Comparison of ENCODE assay signal across 28 cellular contexts in the genomic region with DNA sequence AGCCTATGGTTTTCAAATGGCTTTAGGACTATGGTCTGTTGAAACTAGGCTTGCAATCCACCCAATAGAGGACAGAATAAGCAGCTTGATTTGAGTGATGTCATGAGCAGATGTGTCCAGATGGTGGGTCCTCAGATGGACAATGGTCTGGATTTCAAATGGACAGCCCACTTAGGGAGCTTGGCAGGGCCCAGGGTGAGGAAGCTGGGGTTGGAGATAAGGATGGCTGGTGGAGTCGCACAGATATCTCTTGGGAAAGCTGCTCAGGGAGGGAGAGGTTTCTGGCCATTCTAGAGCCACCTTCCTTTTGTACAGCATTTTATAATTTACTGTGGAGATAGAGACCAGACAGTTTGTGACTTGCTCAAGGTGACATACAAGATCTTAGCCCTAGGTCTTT. TPM values are rescaled to one million over a fixed set of nuclear protein-coding genes. Genes with fewer than 3 reads are reported as not detected.
A peak's percentile ranks its signal among the peaks of the same experiment; 100 is the strongest.
DNase-seq lines count a peak whose midpoint lies in the region; ATAC-seq and TF ChIP-seq lines count a peak whose summit lies in the region.
"Had no signal": no experiment of that assay in that cellular context is flagged by ENCODE, and none has a peak within 500 bp of the region (broad histone marks: within the 10 kb centered on the region; RNA-seq: fewer than 3 reads in every experiment).

No MANE protein-coding gene starts in this region.

- H3K18ac ChIP-seq in mesendoderm (ENCODE audit: low read length): peak overlapping the region; percentile 34

- no peak overlapping the region for H2BK15ac ChIP-seq in mesendoderm (replicated peaks; ENCODE audit: low read depth)

- H3K4me3 ChIP-seq in mesendoderm (ENCODE audit: low read length): no peak overlapping the region
- H3K4me3 ChIP-seq: A549; BLaER1 treated with 17β-estradiol and CSF1 and Interleukin-3, amounts not matched to agents 10 nM and 100 nM; GM23248 had no signal

- H3K9me3 Mint-ChIP-seq in WTC11: no peaks in the 10 kb centered on the region
- no peaks in the 10 kb centered on the region for H3K9me3 Mint-ChIP-seq in natural killer cell treated with Interleukin-12 subunit alpha and Interleukin-12 subunit beta and Interleukin-15 and Interleukin-18, amount 100 ng/mL, for 72 hours
- H3K9me3 Mint-ChIP-seq: CD4-positive, alpha-beta T cell; IgD-negative memory B cell had no signal

- no peak overlapping the region for H3K23ac ChIP-seq in mesendoderm (ENCODE audit: low read length)

- no CpG with 5 or more reads among the region's 1 CpG for WGBS in mesendoderm (ENCODE audit: extremely low coverage, insufficient coverage, low lambda C conversion rate)

- POLR2A ChIA-PET in WTC11 (lab: Charles Lee): no interaction called here

- DNase-seq in NCI-H69 (lab: John Stamatoyannopoulos, UW): peak; percentile 18
- no peak for DNase-seq in WTC11 (ENCODE audit: low spot score)
- DNase-seq in mesendoderm: no peak
- no peak for DNase-seq in natural killer cell treated with Interleukin-12 subunit alpha and Interleukin-12 subunit beta and Interleukin-15 and Interleukin-18, amount 100 ng/mL, for 72 hours (ENCODE audit: low spot score)
- no peak for DNase-seq in activated T-cell treated with anti-CD3 and anti-CD28 coated beads, Interleukin-2, amount 50 U/mL, for 48 hours
- DNase-seq in foreskin keratinocyte: no peak
- no peak for DNase-seq in middle frontal gyrus (ENCODE audit: extremely low spot score, low spot score)
- DNase-seq: AML-193; CD4-positive, alpha-beta T cell; COR-L47; DMS53; GM23248; HCEC 1CT; NCI-H1048; NCI-H1417; NCI-H1694; NCI-H2029 treated with DMSO at 0.1 percent for 48 hours; NCI-H2227 treated with DMSO at 0.1 percent for 48 hours; NCI-H526 treated with DMSO at 0.1 percent for 48 hours; SHP77 treated with DMSO at 0.1 percent for 48 hours; SK-N-SH had no signal

- H3K79me1 ChIP-seq in mesendoderm (ENCODE audit: low read length): peaks cover 4% of the 10 kb centered on the region

- H3K36me3 Mint-ChIP-seq in WTC11: no peaks in the 10 kb centered on the region
- H3K36me3 Mint-ChIP-seq in natural killer cell treated with Interleukin-12 subunit alpha and Interleukin-12 subunit beta and Interleukin-15 and Interleukin-18, amount 100 ng/mL, for 72 hours: no peaks in the 10 kb centered on the region
- H3K36me3 Mint-ChIP-seq: IgD-negative memory B cell had no signal

- peak overlapping the region; percentile 12 for H3K9ac ChIP-seq in mesendoderm (ENCODE audit: low read length)
- H3K9ac ChIP-seq: BLaER1 treated with 17β-estradiol and CSF1 and Interleukin-3, amounts not matched to agents 10 nM and 100 nM; GM23248; SK-N-SH had no signal

- H3K4me1 Mint-ChIP-seq in WTC11: peaks cover 71% of the 10 kb centered on the region
- H3K4me1 Mint-ChIP-seq in natural killer cell treated with Interleukin-12 subunit alpha and Interleukin-12 subunit beta and Interleukin-15 and Interleukin-18, amount 100 ng/mL, for 72 hours (ENCODE audit: low read depth in 2 of 2): no peaks in the 10 kb centered on the region
- H3K4me1 Mint-ChIP-seq: IgD-negative memory B cell had no signal

- TF ChIP-seq CTCF in 22Rv1 (IDR thresholded peaks at IDR 0.05) (no peak), WTC11 (IDR thresholded peaks at IDR 0.05) (no peak), foreskin keratinocyte (conservative IDR thresholded peaks at IDR 0.05) (no peak)

- H3K4me1 ChIP-seq in mesendoderm (ENCODE audit: control insufficient read depth, low read depth, low read length): peaks cover 68% of the 10 kb centered on the region
- H3K4me1 ChIP-seq in foreskin keratinocyte: no peaks in the 10 kb centered on the region

- H3K56ac ChIP-seq in mesendoderm (ENCODE audit: low read length): peak overlapping the region; percentile 79

- peaks cover 2% of the 10 kb centered on the region; the same call in 1 of the 2 replicates for H3K27me3 Mint-ChIP-seq in WTC11 (ENCODE audit: low read depth)
- H3K27me3 Mint-ChIP-seq in natural killer cell treated with Interleukin-12 subunit alpha and Interleukin-12 subunit beta and Interleukin-15 and Interleukin-18, amount 100 ng/mL, for 72 hours: peaks cover 0 to 8% of the 10 kb centered on the region in 2 donors

- ATAC-seq in WTC11: no peak
- ATAC-seq in natural killer cell treated with Interleukin-12 subunit alpha and Interleukin-12 subunit beta and Interleukin-15 and Interleukin-18, amount 100 ng/mL, for 72 hours: no peak
- ATAC-seq in foreskin keratinocyte: no peak
- ATAC-seq: A549, Panc1 had no signal

- no peak overlapping the region for H4K5ac ChIP-seq in mesendoderm (ENCODE audit: low read length)

- no peaks in the 10 kb centered on the region for H3K36me3 ChIP-seq in mesendoderm (ENCODE audit: control insufficient read depth, insufficient read depth, low read length)
- H3K36me3 ChIP-seq: BLaER1 treated with 17β-estradiol and CSF1 and Interleukin-3, amounts not matched to agents 10 nM and 100 nM had no signal

- H2BK120ac ChIP-seq in mesendoderm (ENCODE audit: low read depth, low read length): peak overlapping the region; percentile 62

- peak overlapping the region; percentile 99 for H2AK5ac ChIP-seq in mesendoderm (ENCODE audit: low read length)

- H3K4me3 Mint-ChIP-seq in WTC11: no peak overlapping the region
- H3K4me3 Mint-ChIP-seq in natural killer cell treated with Interleukin-12 subunit alpha and Interleukin-12 subunit beta and Interleukin-15 and Interleukin-18, amount 100 ng/mL, for 72 hours: no peak overlapping the region
- H3K4me3 Mint-ChIP-seq: CD4-positive, alpha-beta T cell; IgD-negative memory B cell had no signal

- no peak overlapping the region for H3K4me2 ChIP-seq in mesendoderm (ENCODE audit: low read length)
- H3K4me2 ChIP-seq: A549; BLaER1 treated with 17β-estradiol and CSF1 and Interleukin-3, amounts not matched to agents 10 nM and 100 nM; SK-N-SH had no signal

- peak overlapping the region; percentile 96; the same call in 1 of the 2 replicates for H3K27ac Mint-ChIP-seq in WTC11
- no peak overlapping the region for H3K27ac Mint-ChIP-seq in natural killer cell treated with Interleukin-12 subunit alpha and Interleukin-12 subunit beta and Interleukin-15 and Interleukin-18, amount 100 ng/mL, for 72 hours
- H3K27ac Mint-ChIP-seq: CD4-positive, alpha-beta T cell; IgD-negative memory B cell had no signal

- CTCF ChIA-PET in WTC11 (lab: Charles Lee): interaction anchor here (0.8 to 4.0 kb wide), 6 partner anchors 15 to 360 kb away, joined by 3 to 31 read pairs (median 4); no protein-coding TSS in a partner anchor

- H3K4ac ChIP-seq in mesendoderm (ENCODE audit: low read depth, low read length): peak overlapping the region; percentile 64

- peak overlapping the region; percentile 93 for H3K27ac ChIP-seq in 22Rv1
- peak overlapping the region; percentile 97 for H3K27ac ChIP-seq in mesendoderm (ENCODE audit: low read depth, low read length)
- no peak overlapping the region for H3K27ac ChIP-seq in foreskin keratinocyte
- H3K27ac ChIP-seq: A549; BLaER1 treated with 17β-estradiol and CSF1 and Interleukin-3, amounts not matched to agents 10 nM and 100 nM; GM23248; RWPE1 had no signal

- no peaks in the 10 kb centered on the region for H3K79me2 ChIP-seq in mesendoderm (ENCODE audit: control insufficient read depth, insufficient read depth, low read length)

- no peak overlapping the region for H4K8ac ChIP-seq in mesendoderm (ENCODE audit: low read depth, low read length)

- H3K27me3 ChIP-seq in mesendoderm (ENCODE audit: insufficient read depth, low read length, poor library complexity) (no peaks in the 10 kb centered on the region), foreskin keratinocyte (peaks cover 11% of the 10 kb centered on the region)
- H3K27me3 ChIP-seq: BLaER1 treated with 17β-estradiol and CSF1 and Interleukin-3, amounts not matched to agents 10 nM and 100 nM had no signal

- peak overlapping the region; percentile 52 for H2BK5ac ChIP-seq in mesendoderm (ENCODE audit: low read length)

TF ChIP-seq in WTC11, 78 proteins besides CTCF, POLR2A, EP300 and RAD21 (continues in another document):
- no peak for TF ChIP-seq TP53 (CRISPR knock-in tag; IDR thresholded peaks at IDR 0.05)
- no peak for TF ChIP-seq CREM (CRISPR knock-in tag; IDR thresholded peaks at IDR 0.05)
- TF ChIP-seq NFATC4 (CRISPR knock-in tag; IDR thresholded peaks at IDR 0.05): no peak
- TF ChIP-seq, protein P1, sequence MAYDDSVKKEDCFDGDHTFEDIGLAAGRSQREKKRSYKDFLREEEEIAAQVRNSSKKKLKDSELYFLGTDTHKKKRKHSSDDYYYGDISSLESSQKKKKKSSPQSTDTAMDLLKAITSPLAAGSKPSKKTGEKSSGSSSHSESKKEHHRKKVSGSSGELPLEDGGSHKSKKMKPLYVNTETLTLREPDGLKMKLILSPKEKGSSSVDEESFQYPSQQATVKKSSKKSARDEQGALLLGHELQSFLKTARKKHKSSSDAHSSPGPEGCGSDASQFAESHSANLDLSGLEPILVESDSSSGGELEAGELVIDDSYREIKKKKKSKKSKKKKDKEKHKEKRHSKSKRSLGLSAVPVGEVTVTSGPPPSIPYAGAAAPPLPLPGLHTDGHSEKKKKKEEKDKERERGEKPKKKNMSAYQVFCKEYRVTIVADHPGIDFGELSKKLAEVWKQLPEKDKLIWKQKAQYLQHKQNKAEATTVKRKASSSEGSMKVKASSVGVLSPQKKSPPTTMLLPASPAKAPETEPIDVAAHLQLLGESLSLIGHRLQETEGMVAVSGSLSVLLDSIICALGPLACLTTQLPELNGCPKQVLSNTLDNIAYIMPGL (CRISPR knock-in tag; IDR thresholded peaks at IDR 0.05): no peak
- no peak for TF ChIP-seq USF2 (CRISPR knock-in tag; IDR thresholded peaks at IDR 0.05)
- no peak for TF ChIP-seq NR1H2 (CRISPR knock-in tag; IDR thresholded peaks at IDR 0.05)
- TF ChIP-seq HMGA2 (CRISPR knock-in tag; IDR thresholded peaks at IDR 0.05): no peak
- TF ChIP-seq E2F5 (CRISPR knock-in tag; IDR thresholded peaks at IDR 0.05): no peak

RNA-seq across cellular contexts. Expression of gene NFASC, which starts 55.0 kb away (rescaled TPM):
- total RNA-seq in WTC11 (2021) (20.1 to 22.3 TPM (median 21.0 TPM) in 3 replicates), foreskin keratinocyte (0.41 and 1.3 TPM in 2 replicates)
- 15.8 TPM for polyA plus RNA-seq in mesendoderm (2013, experiment 1 of 2)
- 16.6 TPM for polyA plus RNA-seq in mesendoderm (2013, experiment 2 of 2)
- under 1 TPM; 0.36 to 0.71 TPM for total RNA-seq in natural killer cell treated with Interleukin-12 subunit alpha and Interleukin-12 subunit beta and Interleukin-15 and Interleukin-18, amount 100 ng/mL, for 72 hours
- 0.66 and 1.2 TPM in 2 replicates for polyA plus RNA-seq in foreskin keratinocyte
- total RNA-seq: CD4-positive, alpha-beta T cell; G401 had no signal
